Comparison of ENCODE assay signal across 33 cellular contexts in the genomic region with DNA sequence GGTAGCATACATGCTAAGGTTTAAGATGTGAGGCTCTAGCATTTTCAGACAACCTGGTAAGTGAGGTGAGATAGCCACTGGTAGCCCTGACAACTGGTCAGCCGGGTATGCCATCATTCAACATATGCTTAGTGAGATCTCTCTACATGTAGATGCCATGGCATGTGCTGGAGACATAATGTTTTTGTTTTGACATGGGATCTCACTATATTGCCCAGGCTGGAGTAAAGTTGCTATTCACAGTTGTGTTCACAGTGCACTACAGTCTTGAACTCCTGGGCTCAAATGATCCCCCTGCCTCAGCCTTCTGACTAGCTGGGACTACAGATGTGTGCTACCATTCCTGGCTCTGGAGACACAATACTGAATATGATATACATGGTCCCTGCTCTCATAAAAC.
DNase-seq lines count a peak whose midpoint lies in the region; ATAC-seq, FAIRE-seq and TF ChIP-seq lines count a peak whose summit lies in the region.
"Had no signal": no experiment of that assay in that cellular context is flagged by ENCODE, and none has a peak within 500 bp of the region (broad histone marks: within the 10 kb centered on the region; RNA-seq: fewer than 3 reads in every experiment).

No MANE protein-coding gene starts in this region.

- CTCF ChIA-PET in WTC11 (lab: Charles Lee), result interaction anchor here (1.1 kb wide), 2 partner anchors 19 to 22 kb away, joined by 3 to 6 read pairs; no protein-coding TSS in a partner anchor
- CTCF ChIA-PET in K562 (lab: Yijun Ruan, JAX; ENCODE audit: low intra/inter-chr PET ratio), result no interaction called here

- H3K9me3 Mint-ChIP-seq in WTC11, result no peaks in the 10 kb centered on the region
- H3K9me3 Mint-ChIP-seq: CD14-positive monocyte; CD4-positive, alpha-beta T cell had no signal

- no peaks in the 10 kb centered on the region for H3K9me3 ChIP-seq in K562 (replicated peaks; ENCODE audit: control insufficient read depth, insufficient read depth, low read depth, low read length)
- H3K9me3 ChIP-seq: A549; BE2C; BLaER1; BLaER1 treated with 17β-estradiol and CSF1 and Interleukin-3, amounts not matched to agents 10 nM and 100 nM; Caco-2 had no signal

- no peak overlapping the region for H3K27ac Mint-ChIP-seq in WTC11
- H3K27ac Mint-ChIP-seq: B cell; CD14-positive monocyte; CD4-positive, alpha-beta memory T cell; CD4-positive, alpha-beta T cell; CD4-positive, CD25-positive, alpha-beta regulatory T cell; CD8-positive, alpha-beta memory T cell; CD8-positive, alpha-beta T cell had no signal

- BruUV-seq in K562 (replicated peaks; lab: Mats Ljungman, UMichigan), result no TSS peak

- POLR2A ChIA-PET in WTC11 (lab: Charles Lee) (interaction anchor here (0.7 kb wide), 1 partner anchor 14 kb away, joined by 5 read pairs; no protein-coding TSS in a partner anchor), K562 (lab: Yijun Ruan, JAX) (no interaction called here)

- H3K27ac ChIP-seq in K562 (ENCODE audit: extremely low read depth, low read depth, low read length), result no peak overlapping the region
- H3K27ac ChIP-seq: 22Rv1; A549; BLaER1; BLaER1 treated with 17β-estradiol and CSF1 and Interleukin-3, amounts not matched to agents 10 nM and 100 nM; C4-2B had no signal

- no peaks in the 10 kb centered on the region for H4K20me1 ChIP-seq in K562 (replicated peaks; ENCODE audit: control insufficient read depth, insufficient read depth, low read length)
- H4K20me1 ChIP-seq: BLaER1; BLaER1 treated with 17β-estradiol and CSF1 and Interleukin-3, amounts not matched to agents 10 nM and 100 nM had no signal

- no peak for TF ChIP-seq CTCF in WTC11 (IDR thresholded peaks at IDR 0.05)
- TF ChIP-seq CTCF in K562 (IDR thresholded peaks at IDR 0.05 in 2 of 3, conservative IDR thresholded peaks at IDR 0.05 in 1 of 3; ENCODE audit: insufficient read depth in 2 of 3, low read depth in 1 of 3, low read length in 3 of 3), result no peak

- no peaks in the 10 kb centered on the region for H3K36me3 ChIP-seq in K562 (ENCODE audit: control insufficient read depth, insufficient read depth, low read length)
- H3K36me3 ChIP-seq: BE2C; BLaER1; BLaER1 treated with 17β-estradiol and CSF1 and Interleukin-3, amounts not matched to agents 10 nM and 100 nM had no signal

- H3K36me3 Mint-ChIP-seq in WTC11, result no peaks in the 10 kb centered on the region
- H3K36me3 Mint-ChIP-seq: CD14-positive monocyte; CD4-positive, alpha-beta memory T cell; CD4-positive, CD25-positive, alpha-beta regulatory T cell; CD8-positive, alpha-beta memory T cell; CD8-positive, alpha-beta T cell had no signal

- peaks cover 2% of the 10 kb centered on the region; the same call in 1 of the 2 replicates for H3K4me1 Mint-ChIP-seq in WTC11
- H3K4me1 Mint-ChIP-seq: B cell; CD14-positive monocyte; CD4-positive, alpha-beta memory T cell; CD4-positive, CD25-positive, alpha-beta regulatory T cell; CD8-positive, alpha-beta memory T cell had no signal

- no peak for ATAC-seq in WTC11
- no peak for ATAC-seq in K562
- ATAC-seq: A549; CD8-positive, alpha-beta T cell had no signal

- no peak for TF ChIP-seq EP300 in K562 (IDR thresholded peaks at IDR 0.05; ENCODE audit: low read length)

- H3K4me3 ChIP-seq in K562, result no peak overlapping the region
- H3K4me3 ChIP-seq: A549; BLaER1; BLaER1 treated with 17β-estradiol and CSF1 and Interleukin-3, amounts not matched to agents 10 nM and 100 nM had no signal

- H3K9me1 ChIP-seq in K562 (ENCODE audit: control insufficient read depth, insufficient read depth, low read length), result no peaks in the 10 kb centered on the region

- WGBS in K562 (ENCODE audit: insufficient coverage, low coverage, missing lambda C conversion rate), result 13% methylated on average over 1 of the region's 1 CpG

- no peaks in the 10 kb centered on the region for H3K79me2 ChIP-seq in K562 (ENCODE audit: control insufficient read depth, insufficient read depth, low read length)

- no peak overlapping the region for H3K4me2 ChIP-seq in K562 (ENCODE audit: insufficient read depth, low read length)
- H3K4me2 ChIP-seq: A549; BLaER1; BLaER1 treated with 17β-estradiol and CSF1 and Interleukin-3, amounts not matched to agents 10 nM and 100 nM had no signal

- in situ Hi-C loops in K562 (cut with MboI), result no loop called here

- no peaks in the 10 kb centered on the region for H3K27me3 ChIP-seq in K562 (ENCODE audit: control insufficient read depth in 2 of 2, insufficient read depth in 2 of 2, low read length in 2 of 2)
- H3K27me3 ChIP-seq: BE2C; BLaER1; BLaER1 treated with 17β-estradiol and CSF1 and Interleukin-3, amounts not matched to agents 10 nM and 100 nM had no signal

- H3K9ac ChIP-seq in K562 (ENCODE audit: insufficient read depth in 1 of 2, low read depth in 2 of 2, low read length in 2 of 2), result no peak overlapping the region
- H3K9ac ChIP-seq: BLaER1; BLaER1 treated with 17β-estradiol and CSF1 and Interleukin-3, amounts not matched to agents 10 nM and 100 nM had no signal

- intact Hi-C loops in K562 (cut with micrococcal nuclease), result no loop called here

- no peaks in the 10 kb centered on the region for H3K4me1 ChIP-seq in K562 (replicated peaks in 1 of 2; ENCODE audit: control insufficient read depth in 2 of 2, insufficient read depth in 2 of 2, low read length in 2 of 2)
- H3K4me1 ChIP-seq: A549; BLaER1; BLaER1 treated with 17β-estradiol and CSF1 and Interleukin-3, amounts not matched to agents 10 nM and 100 nM; Caco-2 had no signal

- H3K4me3 Mint-ChIP-seq in WTC11, result no peak overlapping the region
- H3K4me3 Mint-ChIP-seq: B cell; CD14-positive monocyte; CD4-positive, alpha-beta memory T cell; CD4-positive, alpha-beta T cell; CD4-positive, CD25-positive, alpha-beta regulatory T cell; CD8-positive, alpha-beta memory T cell; CD8-positive, alpha-beta T cell had no signal

- no peaks in the 10 kb centered on the region for H3K27me3 Mint-ChIP-seq in WTC11 (ENCODE audit: low read depth)
- H3K27me3 Mint-ChIP-seq: B cell; CD4-positive, alpha-beta memory T cell; CD4-positive, alpha-beta T cell; CD4-positive, CD25-positive, alpha-beta regulatory T cell had no signal

- TF ChIP-seq POLR2A in K562 (conservative IDR thresholded peaks at IDR 0.05), result no peak

- no peak for FAIRE-seq in K562 (lab: Jason Lieb, UNC)
- FAIRE-seq: A204.1, A549, D721Med had no signal

- DNase-seq in WTC11 (ENCODE audit: low spot score), result no peak
- no peak for DNase-seq in K562 (ENCODE audit: extremely low read depth in 1 of 4, low spot score in 3 of 4)
- no peak for DNase-seq in activated CD4-positive, alpha-beta T cell treated with anti-CD3 and anti-CD28 coated beads, Interleukin-2, amount 50 U/mL, for 48 hours
- no peak for DNase-seq in COLO668 (lab: John Stamatoyannopoulos, UW; ENCODE audit: unreplicated experiment)
- DNase-seq: 8988T; ACHN; AML-193; BE2C; C1 segment of cervical spinal cord; Caco-2; Calu3; CD4-positive, alpha-beta memory T cell; CD4-positive, alpha-beta T cell; CD4-positive, CD25-positive, alpha-beta regulatory T cell; CD8-positive, alpha-beta memory T cell; CD8-positive, alpha-beta T cell; COR-L47; DMS 273 treated with DMSO at 0.1 percent for 48 hours; DMS153; DMS53; DMS79; DMS79 treated with DMSO at 0.1 percent for 48 hours; DND-41; EL had no signal

- no peak for TF ChIP-seq RAD21 in K562 (CRISPR knock-in tag; conservative IDR thresholded peaks at IDR 0.05 in 1 of 2, IDR thresholded peaks at IDR 0.05 in 1 of 2)

- no peak overlapping the region for H2AFZ ChIP-seq in K562 (ENCODE audit: low read depth, low read length)

TF ChIP-seq in WTC11, 78 proteins besides CTCF, POLR2A, EP300 and RAD21:
- TF ChIP-seq, protein P1, sequence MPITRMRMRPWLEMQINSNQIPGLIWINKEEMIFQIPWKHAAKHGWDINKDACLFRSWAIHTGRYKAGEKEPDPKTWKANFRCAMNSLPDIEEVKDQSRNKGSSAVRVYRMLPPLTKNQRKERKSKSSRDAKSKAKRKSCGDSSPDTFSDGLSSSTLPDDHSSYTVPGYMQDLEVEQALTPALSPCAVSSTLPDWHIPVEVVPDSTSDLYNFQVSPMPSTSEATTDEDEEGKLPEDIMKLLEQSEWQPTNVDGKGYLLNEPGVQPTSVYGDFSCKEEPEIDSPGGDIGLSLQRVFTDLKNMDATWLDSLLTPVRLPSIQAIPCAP (CRISPR knock-in tag; IDR thresholded peaks at IDR 0.05), result no peak
- peak; percentile 76; the same call in 1 of the 2 replicates for TF ChIP-seq ZNF121 (CRISPR knock-in tag; IDR thresholded peaks at IDR 0.05)
TF ChIP-seq in WTC11: peak in this region for 1.

TF ChIP-seq in K562, 482 proteins besides CTCF, POLR2A, EP300 and RAD21:
- TF ChIP-seq ZNF121 (CRISPR knock-in tag; conservative IDR thresholded peaks at IDR 0.05) (peak; percentile 57), GABPA (tag; conservative IDR thresholded peaks at IDR 0.05; ENCODE audit: low read depth) (no peak)

Comparison
In these comparisons a context has a peak if more than half of its experiments do, and no peak if none do; other contexts are left out.
1. Of the 49 proteins assayed by ChIP-seq in both K562 and WTC11: peak only in K562: none; only in WTC11: none; in both: ZNF121; in neither: 48.